Comparison of ENCODE assay signal across 18 cellular contexts in the genomic region with DNA sequence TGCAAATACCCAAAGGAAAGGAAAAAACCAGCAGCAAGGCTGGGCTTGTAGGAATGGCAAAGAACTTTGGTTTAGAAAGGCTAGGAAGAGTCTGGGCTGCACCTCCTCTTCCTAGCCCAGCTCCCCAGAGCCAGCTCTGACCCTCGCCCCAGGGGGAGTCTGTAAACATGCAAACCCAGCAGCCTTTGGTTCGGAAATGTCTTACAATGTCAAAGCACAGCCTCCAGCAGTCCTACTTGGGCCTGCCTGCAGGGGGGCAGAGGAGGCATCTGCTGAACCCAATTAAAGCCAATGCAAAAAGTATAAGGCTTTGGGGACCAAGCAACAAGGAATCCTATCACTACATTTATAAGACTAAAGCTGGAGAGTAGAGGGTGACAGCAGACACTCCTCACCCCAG. TPM values are rescaled to one million over a fixed set of nuclear protein-coding genes. Genes with fewer than 3 reads are reported as not detected.
DNase-seq lines count a peak whose midpoint lies in the region; ATAC-seq, FAIRE-seq and TF ChIP-seq lines count a peak whose summit lies in the region.
"Had no signal": no experiment of that assay in that cellular context is flagged by ENCODE, and none has a peak within 500 bp of the region (broad histone marks: within the 10 kb centered on the region; RNA-seq: fewer than 3 reads in every experiment).

No MANE protein-coding gene starts in this region.

- H3K4me3 ChIP-seq in kidney (ENCODE audit: low read length in 2 of 2) (no peak overlapping the region), lower lobe of right lung (no peak overlapping the region)
- H3K4me3 ChIP-seq: gastroesophageal sphincter, ovary, spleen had no signal

- POLR2A ChIA-PET in activated CD4-positive, alpha-beta T cell treated with anti-CD3 and anti-CD28 coated beads, Interleukin-2, amount 10 ng/mL, durations not matched to agents 7 days and 5 days (lab: Charles Lee): no interaction called here

- no peaks in the 10 kb centered on the region for H3K9me3 Mint-ChIP-seq in activated CD4-positive, alpha-beta T cell treated with anti-CD3 and anti-CD28 coated beads, Interleukin-2, amount 10 ng/mL, durations not matched to agents 7 days and 5 days
- H3K9me3 Mint-ChIP-seq: immature natural killer cell had no signal

- peaks cover 60% of the 10 kb centered on the region for H3K4me1 Mint-ChIP-seq in activated CD4-positive, alpha-beta T cell treated with anti-CD3 and anti-CD28 coated beads, Interleukin-2, amount 10 ng/mL, durations not matched to agents 7 days and 5 days
- peaks cover 55% of the 10 kb centered on the region for H3K4me1 Mint-ChIP-seq in T-helper 17 cell

- CTCF ChIA-PET in activated CD4-positive, alpha-beta T cell treated with anti-CD3 and anti-CD28 coated beads, Interleukin-2, amount 10 ng/mL, durations not matched to agents 7 days and 5 days (lab: Charles Lee): interaction anchor here (0.5 to 2.0 kb wide), 3 partner anchors 9 to 22 kb away, joined by 3 to 9 read pairs (median 3); no protein-coding TSS in a partner anchor

- peaks cover 70% of the 10 kb centered on the region for H3K36me3 Mint-ChIP-seq in activated CD4-positive, alpha-beta T cell treated with anti-CD3 and anti-CD28 coated beads, Interleukin-2, amount 10 ng/mL, durations not matched to agents 7 days and 5 days (ENCODE audit: low read depth)
- H3K36me3 Mint-ChIP-seq in T-helper 17 cell (ENCODE audit: low read depth): peaks cover 2% of the 10 kb centered on the region

- peak overlapping the region; percentile 77 for H3K27ac Mint-ChIP-seq in activated CD4-positive, alpha-beta T cell treated with anti-CD3 and anti-CD28 coated beads, Interleukin-2, amount 10 ng/mL, durations not matched to agents 7 days and 5 days
- peak overlapping the region; percentile 29 for H3K27ac Mint-ChIP-seq in T-helper 17 cell

- FAIRE-seq in kidney (lab: Jason Lieb, UNC): no peak

- H3K27me3 Mint-ChIP-seq in activated CD4-positive, alpha-beta T cell treated with anti-CD3 and anti-CD28 coated beads, Interleukin-2, amount 10 ng/mL, durations not matched to agents 7 days and 5 days: no peaks in the 10 kb centered on the region
- no peaks in the 10 kb centered on the region for H3K27me3 Mint-ChIP-seq in T-helper 17 cell

- no peak overlapping the region for H3K9ac ChIP-seq in kidney (ENCODE audit: low read length in 2 of 2)

- H3K9me3 ChIP-seq in T-helper 17 cell (ENCODE audit: control insufficient read depth, low read length, poor library complexity, severe bottlenecking) (peaks cover 2% of the 10 kb centered on the region), kidney (ENCODE audit: control insufficient read depth in 1 of 2, low read length in 2 of 2) (no peaks in the 10 kb centered on the region), lower lobe of right lung (no peaks in the 10 kb centered on the region)
- H3K9me3 ChIP-seq: gastroesophageal sphincter, ovary, spleen had no signal

- H3K4me1 ChIP-seq in kidney (ENCODE audit: control insufficient read depth in 1 of 2, insufficient read depth in 1 of 2, low read depth in 1 of 2, low read length in 2 of 2): peaks cover 13 to 14% of the 10 kb centered on the region in 2 donors
- peaks cover 31% of the 10 kb centered on the region for H3K4me1 ChIP-seq in lower lobe of right lung

- H3K27ac ChIP-seq in kidney (ENCODE audit: low read depth in 2 of 2, low read length in 2 of 2) (no peak overlapping the region), lower lobe of right lung (no peak overlapping the region)
- H3K27ac ChIP-seq: ovary had no signal

- no peak for TF ChIP-seq CTCF in kidney (IDR thresholded peaks at IDR 0.05; ENCODE audit: borderline replicate concordance, extremely low read depth, insufficient read depth)
- no peak for TF ChIP-seq CTCF in lower lobe of right lung (IDR thresholded peaks at IDR 0.05)

- H3K4me3 Mint-ChIP-seq in activated CD4-positive, alpha-beta T cell treated with anti-CD3 and anti-CD28 coated beads, Interleukin-2, amount 10 ng/mL, durations not matched to agents 7 days and 5 days: no peak overlapping the region
- peak overlapping the region; percentile 12 for H3K4me3 Mint-ChIP-seq in T-helper 17 cell
- H3K4me3 Mint-ChIP-seq: immature natural killer cell had no signal

- intact Hi-C loops in kidney (cut with DNase I) (no loop called here), lower lobe of right lung (cut with DNase I) (no loop called here)

- ATAC-seq in T-helper 17 cell (no peak), HG03460 (IDR thresholded peaks at IDR 0.05; ENCODE audit: unreplicated experiment) (no peak), lower lobe of right lung (no peak)
- ATAC-seq: gastroesophageal sphincter had no signal

- H3K27me3 ChIP-seq in lower lobe of right lung (ENCODE audit: low read depth): no peaks in the 10 kb centered on the region
- H3K27me3 ChIP-seq: gastroesophageal sphincter, ovary, spleen had no signal

- no peak for DNase-seq in activated CD4-positive, alpha-beta T cell treated with anti-CD3 and anti-CD28 coated beads, Interleukin-2, amount 10 ng/mL, durations not matched to agents 7 days and 5 days
- no peak for DNase-seq in activated CD4-positive, alpha-beta T cell treated with anti-CD3 and anti-CD28 coated beads, Interleukin-2, amount 50 U/mL, for 1 hour
- DNase-seq in ELR (ENCODE audit: low read depth) (peak; percentile 30), T-helper 17 cell (no peak), kidney (peak; percentile 58), lower lobe of right lung (no peak), NCI-H524 treated with DMSO at 0.1 percent for 48 hours (lab: John Stamatoyannopoulos, UW) (no peak)
- DNase-seq: activated CD4-positive, alpha-beta T cell treated with anti-CD3 and anti-CD28 coated beads for 4 hours; activated gamma-delta T cell treated with Interleukin-2 at 50 U/mL for 16 hours; immature natural killer cell; NCI-H1048; ovary; spleen had no signal

- H3K36me3 ChIP-seq in kidney (ENCODE audit: control insufficient read depth in 1 of 2, insufficient read depth in 2 of 2, low read length in 2 of 2) (peaks cover 48 to 72% of the 10 kb centered on the region in 2 donors), lower lobe of right lung (peaks cover 86% of the 10 kb centered on the region)
- H3K36me3 ChIP-seq: ovary had no signal

RNA-seq across cellular contexts. Expression of a gene that starts 5.0 kb away (rescaled TPM):
- total RNA-seq in activated CD4-positive, alpha-beta T cell treated with anti-CD3 and anti-CD28 coated beads, Interleukin-2, amount 10 ng/mL, durations not matched to agents 7 days and 5 days: 10 to 100 TPM; 49.2 to 55.0 TPM
- total RNA-seq in T-helper 17 cell (10 to 100 TPM; 44.2 to 54.3 TPM), kidney (38.7 TPM), lower lobe of right lung (37.4 TPM)
- polyA plus RNA-seq in kidney (ENCODE audit: insufficient read depth, low read depth, low replicate concordance): 23.7 TPM

RNA-seq across cellular contexts. Expression of a gene that starts 5.2 kb away (rescaled TPM):
- 100 to 1,000 TPM; 119 to 155 TPM for total RNA-seq in activated CD4-positive, alpha-beta T cell treated with anti-CD3 and anti-CD28 coated beads, Interleukin-2, amount 10 ng/mL, durations not matched to agents 7 days and 5 days
- total RNA-seq in T-helper 17 cell: 10 to 100 TPM; 83.5 to 92.2 TPM
- 145 TPM for total RNA-seq in kidney
- polyA plus RNA-seq in kidney (ENCODE audit: insufficient read depth, low read depth, low replicate concordance): 247 TPM
- 98.6 TPM for total RNA-seq in lower lobe of right lung

RNA-seq across cellular contexts. Expression of a gene that starts 10.0 kb away (rescaled TPM):
- total RNA-seq in activated CD4-positive, alpha-beta T cell treated with anti-CD3 and anti-CD28 coated beads, Interleukin-2, amount 10 ng/mL, durations not matched to agents 7 days and 5 days: 100 to 1,000 TPM; 133 to 138 TPM
- total RNA-seq in T-helper 17 cell (100 to 1,000 TPM in 1 of 2 donors, 10 to 100 TPM in 1; 95.3 to 106 TPM), kidney (65.1 TPM), lower lobe of right lung (80.9 TPM)
- 39.9 TPM for polyA plus RNA-seq in kidney (ENCODE audit: insufficient read depth, low read depth, low replicate concordance)

RNA-seq across cellular contexts. Expression of a gene that starts 41.0 kb away (rescaled TPM):
- total RNA-seq in activated CD4-positive, alpha-beta T cell treated with anti-CD3 and anti-CD28 coated beads, Interleukin-2, amount 10 ng/mL, durations not matched to agents 7 days and 5 days: not detected
- total RNA-seq in T-helper 17 cell (1 to 10 TPM; 3.6 to 4.0 TPM), kidney (not detected), lower lobe of right lung (not detected)
- not detected for polyA plus RNA-seq in kidney (ENCODE audit: insufficient read depth, low read depth, low replicate concordance)
- total RNA-seq: cardiac septum, Daoy, ovary, spleen, temporal lobe had no signal
- polyA plus RNA-seq: immature natural killer cell, ovary, spleen had no signal

RNA-seq across cellular contexts. Expression of a gene that starts 49.3 kb away (rescaled TPM):
- not detected for total RNA-seq in activated CD4-positive, alpha-beta T cell treated with anti-CD3 and anti-CD28 coated beads, Interleukin-2, amount 10 ng/mL, durations not matched to agents 7 days and 5 days
- total RNA-seq in T-helper 17 cell (not detected), kidney (not detected), lower lobe of right lung (not detected)
- polyA plus RNA-seq in kidney (ENCODE audit: insufficient read depth, low read depth, low replicate concordance): not detected
- total RNA-seq: cardiac septum, Daoy, gastroesophageal sphincter, ovary, spleen, temporal lobe had no signal
- polyA plus RNA-seq: immature natural killer cell, ovary, spleen had no signal

Comparison
In these comparisons a context has a peak if more than half of its experiments do, and no peak if none do; other contexts are left out.
1. DNase-seq: peak in ELR (single experiment) and kidney (single experiment); none in activated CD4-positive, alpha-beta T cell treated with anti-CD3 and anti-CD28 coated beads, Interleukin-2, amount 10 ng/mL, durations not matched to agents 7 days and 5 days (single experiment), activated CD4-positive, alpha-beta T cell treated with anti-CD3 and anti-CD28 coated beads, Interleukin-2, amount 50 U/mL, for 1 hour (single experiment), T-helper 17 cell (0 of 3), lower lobe of right lung (single experiment) and NCI-H524 treated with DMSO at 0.1 percent for 48 hours (single experiment).